Comparison of ENCODE assay signal across 24 cellular contexts in the genomic region with DNA sequence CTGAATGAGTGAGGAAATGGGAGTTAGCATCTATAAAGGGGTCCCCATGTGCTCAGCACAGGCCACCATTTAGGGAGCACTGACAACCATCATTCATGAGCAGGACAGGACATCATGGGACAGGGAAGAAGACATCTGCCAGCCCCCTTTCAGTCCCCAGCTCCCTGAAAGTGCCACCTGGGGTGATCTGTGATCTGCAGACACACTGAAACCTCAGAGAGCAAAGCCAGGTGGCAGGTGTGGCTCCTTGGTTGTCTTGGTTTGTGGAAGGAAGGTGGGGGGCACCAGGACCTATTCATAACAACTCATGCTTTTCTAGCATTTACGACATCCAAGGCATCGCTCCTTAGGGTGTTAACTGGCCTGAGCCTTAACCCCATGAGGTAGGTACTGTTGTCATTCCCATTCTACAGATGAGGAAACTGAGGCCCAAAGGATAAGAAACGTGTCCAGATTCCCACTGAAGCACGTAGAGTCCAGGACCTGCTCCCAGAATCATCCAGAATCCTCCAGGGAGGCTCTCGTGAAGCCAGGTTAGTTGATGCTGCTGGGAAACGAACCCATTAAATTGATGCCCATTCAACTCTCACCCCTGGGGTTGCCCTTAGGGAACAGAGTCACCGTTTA. TPM values are rescaled to one million over a fixed set of nuclear protein-coding genes. Genes with fewer than 3 reads are reported as not detected.
"Had no signal": no experiment of that assay in that cellular context is flagged by ENCODE, and none has a peak within 500 bp of the region (broad histone marks: within the 10 kb centered on the region; RNA-seq: fewer than 3 reads in every experiment).

No MANE protein-coding gene starts in this region.

- DNase-seq: cortex of kidney; dorsolateral prefrontal cortex; effector CD8-positive, alpha-beta T cell; foreskin melanocyte; heart left ventricle; hippocampal formation; kidney glomerular epithelial cell; naive thymus-derived CD8-positive, alpha-beta T cell; ovary; small intestine; stimulated activated CD4-positive, alpha-beta T cell treated with anti-CD3 and anti-CD28 coated beads, Interleukin-2, amount 100 ng/mL, for 48 hours; stimulated activated naive CD8-positive, alpha-beta T cell treated with anti-CD3 and anti-CD28 coated beads, Interleukin-15, Interleukin-2, amounts not matched to agents 100 U/mL and 50 U/mL, for 24 hours; tibial artery had no signal

- ATAC-seq: naive thymus-derived CD8-positive, alpha-beta T cell; stimulated activated naive CD8-positive, alpha-beta T cell treated with anti-CD3 and anti-CD28 coated beads, Interleukin-15, Interleukin-2, amounts not matched to agents 100 U/mL and 50 U/mL, for 24 hours had no signal

- H3K4me3 Mint-ChIP-seq: naive thymus-derived CD8-positive, alpha-beta T cell had no signal

- H3K9me3 Mint-ChIP-seq: naive thymus-derived CD8-positive, alpha-beta T cell had no signal

- FAIRE-seq: islet of Langerhans, small intestine had no signal

- H3K27me3 Mint-ChIP-seq: naive thymus-derived CD8-positive, alpha-beta T cell had no signal

- H3K27me3 ChIP-seq: dorsolateral prefrontal cortex, heart left ventricle, ovary, right atrium auricular region, suprapubic skin, tibial artery had no signal

- H3K27ac ChIP-seq: dorsolateral prefrontal cortex, heart left ventricle, ovary, right atrium auricular region, suprapubic skin, tibial artery had no signal

- H3K9me3 ChIP-seq: heart left ventricle, ovary, right atrium auricular region, suprapubic skin, tibial artery had no signal

- H3K4me3 ChIP-seq: dorsolateral prefrontal cortex, heart left ventricle, ovary, right atrium auricular region, suprapubic skin, tibial artery had no signal

- H3K36me3 ChIP-seq: ovary had no signal

RNA-seq across cellular contexts. Expression of gene GRIN2D, which starts 7.9 kb away (rescaled TPM):
- polyA plus RNA-seq: naive thymus-derived CD8-positive, alpha-beta T cell had no signal

RNA-seq across cellular contexts. Expression of gene SYNGR4, which starts 21.4 kb away (rescaled TPM):
- total RNA-seq: heart left ventricle; liver; lung microvascular endothelial cell; mesenteric fat pad; mononuclear cell; naive thymus-derived CD8-positive, alpha-beta T cell; ovary; posterior vena cava; right atrium auricular region; suprapubic skin; urinary bladder had no signal
- polyA plus RNA-seq: esophagus; heart left ventricle; naive thymus-derived CD8-positive, alpha-beta T cell; neural cell; ovary; urinary bladder had no signal
